In the genomic region with DNA sequence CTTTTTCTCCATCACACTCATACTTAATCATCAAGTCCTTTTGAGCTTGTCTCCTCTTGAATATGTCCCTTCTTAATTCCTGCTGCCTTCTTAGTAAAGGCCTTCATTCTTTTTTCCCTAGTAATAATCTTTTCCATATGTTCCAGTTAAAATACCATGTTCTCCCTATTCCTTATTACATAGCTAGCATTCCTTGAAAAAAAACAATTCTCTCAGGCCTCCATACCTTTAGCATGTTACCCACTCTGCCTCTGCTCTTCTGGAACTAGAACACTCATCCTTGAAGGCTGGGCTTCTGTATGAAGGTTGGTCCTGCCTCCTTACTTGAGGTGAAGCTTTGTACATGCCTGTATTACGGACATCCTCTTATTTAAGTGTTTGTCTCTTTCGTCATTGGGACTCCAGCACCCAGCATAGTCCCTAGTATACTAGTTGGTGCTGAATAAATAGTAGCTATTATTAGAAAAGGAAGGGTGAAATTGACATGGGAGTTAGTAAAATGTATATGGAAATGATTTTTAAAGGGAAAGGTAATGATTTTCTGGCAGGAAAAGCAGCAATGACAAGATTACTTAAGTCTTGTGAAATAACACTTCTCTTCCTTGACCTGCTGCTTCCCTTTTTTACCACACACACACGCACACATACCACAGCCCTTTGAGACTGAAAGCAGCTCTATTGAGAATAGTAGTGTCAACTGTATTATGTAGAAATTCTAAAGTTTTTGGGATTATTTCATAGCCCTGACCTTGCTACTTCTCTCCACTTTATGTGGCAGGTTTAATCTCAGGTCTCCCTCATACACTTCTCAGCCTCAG, we compare ENCODE assay signal across 11 cellular contexts. TPM values are rescaled to one million over a fixed set of nuclear protein-coding genes. Genes with fewer than 3 reads are reported as not detected.
A peak's percentile ranks its signal among the peaks of the same experiment; 100 is the strongest.
DNase-seq lines count a peak whose midpoint lies in the region; ATAC-seq and TF ChIP-seq lines count a peak whose summit lies in the region.
"Had no signal": no experiment of that assay in that cellular context is flagged by ENCODE, and none has a peak within 500 bp of the region (broad histone marks: within the 10 kb centered on the region; RNA-seq: fewer than 3 reads in every experiment).

No MANE protein-coding gene starts in this region.

- peaks cover 21% of the 10 kb centered on the region for H3K36me3 Mint-ChIP-seq in Calu3 (ENCODE audit: insufficient read depth, unreplicated experiment)
- peaks cover 36 to 37% of the 10 kb centered on the region in 2 donors for H3K36me3 Mint-ChIP-seq in naive B cell

- H3K9me3 Mint-ChIP-seq in Calu3 (ENCODE audit: low read depth, unreplicated experiment): no peaks in the 10 kb centered on the region
- no peaks in the 10 kb centered on the region for H3K9me3 Mint-ChIP-seq in naive B cell

- H3K27ac Mint-ChIP-seq in Calu3 (ENCODE audit: unreplicated experiment): peak overlapping the region; percentile 3
- H3K27ac Mint-ChIP-seq in naive B cell: peak overlapping the region; percentile 52 to 97 (median 82)

- no peaks in the 10 kb centered on the region for H3K36me3 ChIP-seq in ovary

- H3K4me1 ChIP-seq in ovary (ENCODE audit: insufficient read depth): no peaks in the 10 kb centered on the region
- H3K4me1 ChIP-seq: parathyroid adenoma had no signal

- no TSS peak for BruUV-seq in Calu3 (replicated peaks; lab: Mats Ljungman, UMichigan)

- peaks cover 12% of the 10 kb centered on the region for H3K4me1 Mint-ChIP-seq in Calu3 (ENCODE audit: low read depth, unreplicated experiment)
- H3K4me1 Mint-ChIP-seq in naive B cell: peaks cover 28 to 29% (median 29%) of the 10 kb centered on the region in 3 donors

- TF ChIP-seq POLR2A in ovary (IDR thresholded peaks at IDR 0.05): no peak

- H3K4me3 ChIP-seq in ovary: no peak overlapping the region

- H3K27ac ChIP-seq in ovary: no peak overlapping the region
- H3K27ac ChIP-seq: parathyroid adenoma had no signal

- H3K9me3 ChIP-seq in ovary: no peaks in the 10 kb centered on the region

- H3K4me3 Mint-ChIP-seq in Calu3 (ENCODE audit: low read depth, unreplicated experiment) (no peak overlapping the region), naive B cell (peak overlapping the region in 3 of 8 donors; percentile 12 to 36 (median 13))

- no peak for DNase-seq in Calu3
- DNase-seq in NOMO-1 (lab: John Stamatoyannopoulos, UW; ENCODE audit: unreplicated experiment in 2 of 2): peak; percentile 91 to 96
- DNase-seq in naive B cell: peak; percentile 21
- no peak for DNase-seq in ovary
- DNase-seq in RKO (ENCODE audit: low spot score): no peak
- no peak for DNase-seq in head of caudate nucleus
- DNase-seq: cerebellar nuclear complex, T-helper 1 cell had no signal

- intact Hi-C loops in Calu3 (cut with micrococcal nuclease; ENCODE audit: unreplicated experiment): no loop called here
- intact Hi-C loops in ovary (cut with DNase I): no loop called here
- intact Hi-C loops in head of caudate nucleus (cut with DNase I): no loop called here

- TF ChIP-seq CTCF in Calu3 (IDR thresholded peaks at IDR 0.05; ENCODE audit: unreplicated experiment) (no peak), ovary (IDR thresholded peaks at IDR 0.05) (no peak)

- CTCF ChIA-PET in Calu3 (lab: Charles Lee): interaction anchor here (0.8 kb wide), 1 partner anchor 8 kb away, joined by 4 read pairs; no protein-coding TSS in a partner anchor

- ATAC-seq in esophagus mucosa: peak; percentile 78
- ATAC-seq in naive B cell (ENCODE audit: low read depth in 2 of 2): peak; percentile 84 to 94
- no peak for ATAC-seq in GM18868 (IDR thresholded peaks at IDR 0.05; ENCODE audit: unreplicated experiment)

- no peaks in the 10 kb centered on the region for H3K27me3 ChIP-seq in ovary

- H3K27me3 Mint-ChIP-seq in Calu3 (ENCODE audit: unreplicated experiment): no peaks in the 10 kb centered on the region
- H3K27me3 Mint-ChIP-seq in naive B cell: no peaks in the 10 kb centered on the region

- no peak for TF ChIP-seq EP300 in ovary (IDR thresholded peaks at IDR 0.05)

- 84 to 90% (median 85%) methylated on average over 3 of the region's 3 CpGs for WGBS in ovary, 3 donors

RNA-seq across cellular contexts. Expression of a gene that starts 45.6 kb away (rescaled TPM):
- total RNA-seq in Calu3 (2022): 20.3 and 23.4 TPM in 2 replicates
- 19.8 TPM for total RNA-seq in esophagus mucosa
- 100 to 1,000 TPM in 3 of 6 donors, 10 to 100 TPM in 3; 30.1 to 125 (median 106) TPM for polyA plus RNA-seq in naive B cell (ENCODE audit: low read depth in 6 of 6)
- total RNA-seq in ovary: 10 to 100 TPM; 16.0 to 45.1 (median 20.9) TPM
- 1 to 10 TPM; 3.8 to 6.1 TPM for polyA plus RNA-seq in ovary

Comparison
In these comparisons a context has a peak if more than half of its experiments do, and no peak if none do; other contexts are left out.
1. DNase-seq: peak in NOMO-1 (2 of 2) and naive B cell (single experiment); none in Calu3 (single experiment), ovary (0 of 5), RKO (single experiment) and head of caudate nucleus (0 of 42).